Comparison of ENCODE assay signal across 10 cellular contexts in the genomic region with DNA sequence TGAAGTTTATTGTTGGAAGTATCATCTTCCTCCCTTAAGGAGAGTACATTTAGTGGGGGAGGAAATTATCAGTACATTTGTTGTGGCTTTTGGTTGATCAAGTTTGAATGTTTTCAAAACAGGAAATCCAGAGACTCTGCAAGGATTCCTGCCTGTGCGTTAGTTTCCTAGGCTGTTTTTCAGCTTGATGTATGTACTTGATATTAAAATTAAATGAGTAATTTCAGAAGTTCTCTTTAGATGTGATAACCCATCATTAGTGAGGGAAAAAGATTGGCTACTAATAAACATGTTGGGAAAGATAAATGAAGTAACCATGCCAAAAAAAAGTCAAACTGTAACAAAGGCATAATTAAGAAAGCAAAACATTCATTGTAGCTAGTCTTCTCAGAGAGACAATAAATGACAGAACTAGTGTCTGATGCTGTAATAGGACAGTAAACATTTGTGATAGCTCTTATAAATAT.
A peak's percentile ranks its signal among the peaks of the same experiment; 100 is the strongest.
DNase-seq lines count a peak whose midpoint lies in the region; ATAC-seq and TF ChIP-seq lines count a peak whose summit lies in the region.
"Had no signal": no experiment of that assay in that cellular context is flagged by ENCODE, and none has a peak within 500 bp of the region (broad histone marks: within the 10 kb centered on the region; RNA-seq: fewer than 3 reads in every experiment).

No MANE protein-coding gene starts in this region.

- peak overlapping the region; percentile 56 to 93 for H3K27ac Mint-ChIP-seq in natural killer cell

- peak overlapping the region; percentile 54 for H3K4me3 Mint-ChIP-seq in natural killer cell

- no peaks in the 10 kb centered on the region for H3K9me3 ChIP-seq in A673 (ENCODE audit: low read depth, low read length, poor library complexity, severe bottlenecking)
- H3K9me3 ChIP-seq in OCI-LY1 (ENCODE audit: low read length) = no peaks in the 10 kb centered on the region
- H3K9me3 ChIP-seq in duodenal mucosa (ENCODE audit: control insufficient read depth in 1 of 2, low read length in 2 of 2) = no peaks in the 10 kb centered on the region

- TF ChIP-seq CTCF in A673 (conservative IDR thresholded peaks at IDR 0.05; ENCODE audit: low read depth, low read length) (no peak), OCI-LY1 (IDR thresholded peaks at IDR 0.05; ENCODE audit: low read length) (no peak), natural killer cell (IDR thresholded peaks at IDR 0.05) (no peak)

- no peaks in the 10 kb centered on the region for H3K27me3 ChIP-seq in A673 (replicated peaks; ENCODE audit: insufficient read depth, low read depth, low read length, poor library complexity)
- H3K27me3 ChIP-seq in OCI-LY1 (ENCODE audit: insufficient read depth, low read length) = no peaks in the 10 kb centered on the region
- no peaks in the 10 kb centered on the region for H3K27me3 ChIP-seq in duodenal mucosa (ENCODE audit: control insufficient read depth in 1 of 2, insufficient read depth in 2 of 2, low read length in 2 of 2)

- no peak for ATAC-seq in natural killer cell
- ATAC-seq in HG02852 (IDR thresholded peaks at IDR 0.05; ENCODE audit: unreplicated experiment) = no peak

- H3K27ac ChIP-seq in A673 (ENCODE audit: low read depth, low read length, poor library complexity, severe bottlenecking) = no peak overlapping the region
- peak overlapping the region; percentile 86 for H3K27ac ChIP-seq in OCI-LY1 (ENCODE audit: low read depth, low read length, poor library complexity, severe bottlenecking)
- peak overlapping the region; percentile 53 for H3K27ac ChIP-seq in duodenal mucosa (ENCODE audit: low read depth, low read length)

- no peaks in the 10 kb centered on the region for H3F3A ChIP-seq in OCI-LY1 (ENCODE audit: insufficient read depth, low read length)

- CTCF ChIA-PET in A673 (lab: Charles Lee) = no interaction called here

- no peaks in the 10 kb centered on the region for H3K9me3 Mint-ChIP-seq in natural killer cell

- H3K36me3 Mint-ChIP-seq in natural killer cell = no peaks in the 10 kb centered on the region

- H3K4me3 ChIP-seq in A673 (ENCODE audit: low read depth, low read length, poor library complexity, severe bottlenecking) (peak overlapping the region; percentile 24), OCI-LY1 (ENCODE audit: low read depth, low read length, poor library complexity, severe bottlenecking) (no peak overlapping the region), duodenal mucosa (ENCODE audit: low read depth in 1 of 2, low read length in 2 of 2) (no peak overlapping the region)

- no peaks in the 10 kb centered on the region for H3K36me3 ChIP-seq in A673 (ENCODE audit: insufficient read depth, low read length, poor library complexity, severe bottlenecking)
- peaks cover 49% of the 10 kb centered on the region for H3K36me3 ChIP-seq in OCI-LY1 (ENCODE audit: insufficient read depth, low read length)
- peaks cover 9 to 14% of the 10 kb centered on the region in 2 donors for H3K36me3 ChIP-seq in duodenal mucosa (ENCODE audit: control insufficient read depth in 1 of 2, insufficient read depth in 2 of 2, low read length in 2 of 2)

- POLR2A ChIA-PET in A673 (lab: Charles Lee; ENCODE audit: low non-redundant PET) = no interaction called here

- no peaks in the 10 kb centered on the region for H3K79me2 ChIP-seq in OCI-LY1 (ENCODE audit: insufficient read depth, low read length)

- no peaks in the 10 kb centered on the region for H4K20me1 ChIP-seq in OCI-LY1 (ENCODE audit: insufficient read depth, low read length)

- H3K4me1 ChIP-seq in A673 (ENCODE audit: insufficient read depth, low read length, poor library complexity, severe bottlenecking) (peaks cover 50% of the 10 kb centered on the region), OCI-LY1 (ENCODE audit: insufficient read depth, low read length, severe bottlenecking) (peaks cover 30% of the 10 kb centered on the region), duodenal mucosa (ENCODE audit: control insufficient read depth in 1 of 2, insufficient read depth in 2 of 2, low read length in 2 of 2) (peaks cover 9 to 29% of the 10 kb centered on the region in 2 donors)

- no TSS peak for BruUV-seq in A673 (replicated peaks; lab: Mats Ljungman, UMichigan)

- H3K9ac ChIP-seq in OCI-LY1 (ENCODE audit: low read length) = peak overlapping the region; percentile 44; the same call in 1 of the 2 replicates
- H3K9ac ChIP-seq in duodenal mucosa (ENCODE audit: low read depth in 1 of 2, low read length in 2 of 2) = no peak overlapping the region

- H3K4me1 Mint-ChIP-seq in natural killer cell = peaks cover 26 to 34% of the 10 kb centered on the region in 2 donors

- no peaks in the 10 kb centered on the region for H3K9me2 ChIP-seq in OCI-LY1 (ENCODE audit: low read depth, low read length)

- H2AFZ ChIP-seq in OCI-LY1 (ENCODE audit: low read length) = no peak overlapping the region

- intact Hi-C loops in A673 (cut with micrococcal nuclease; ENCODE audit: unreplicated experiment) = no loop called here
- intact Hi-C loops in natural killer cell (cut with micrococcal nuclease) = no loop called here

- peak overlapping the region; percentile 58; the same call in 1 of the 2 replicates for H3K4me2 ChIP-seq in OCI-LY1 (ENCODE audit: low read length)

- no peaks in the 10 kb centered on the region for H3K27me3 Mint-ChIP-seq in natural killer cell (ENCODE audit: low read depth in 2 of 2)

- DNase-seq in A673 (ENCODE audit: low spot score) (no peak), natural killer cell (no peak), NCI-H1694 (lab: John Stamatoyannopoulos, UW) (no peak), DMS79 treated with DMSO at 0.1 percent for 48 hours (lab: John Stamatoyannopoulos, UW) (no peak), NCI-H2196 treated with DMSO at 0.1 percent for 48 hours (lab: John Stamatoyannopoulos, UW; ENCODE audit: unreplicated experiment) (no peak)
- DNase-seq: DMS53; stimulated activated CD4-positive, alpha-beta T cell treated with anti-CD3 and anti-CD28 coated beads, Interleukin-4, amount 100 ng/mL, for 24 hours had no signal
